29 cellular contexts compared by ENCODE assay signal in genomic region chr7:94557211-94557610, GRCh38.
"Had no signal": no experiment of that assay in that cellular context is flagged by ENCODE, and none has a peak within 500 bp of the region (broad histone marks: within the 10 kb centered on the region; RNA-seq: fewer than 3 reads in every experiment).

No MANE protein-coding gene starts in this region.

- DNase-seq: activated B cell treated with CpG ODN at 0.5 μM for 24 hours; activated CD4-positive, alpha-beta T cell treated with anti-CD3 and anti-CD28 coated beads for 48 hours; activated CD4-positive, alpha-beta T cell treated with anti-CD3 and anti-CD28 coated beads, Interleukin-2, amount 50 U/mL, for 1 hour; activated CD4-positive, alpha-beta T cell treated with anti-CD3 and anti-CD28 coated beads, Interleukin-2, amount 50 U/mL, for 48 hours; activated CD8-positive, alpha-beta memory T cell treated with anti-CD3 and anti-CD28 coated beads for 24 hours; activated CD8-positive, alpha-beta T cell treated with anti-CD3 and anti-CD28 coated beads for 36 hours; activated effector memory CD4-positive, alpha-beta T cell treated with Interleukin-2 at 50 U/mL for 16 hours; activated gamma-delta T cell treated with Interleukin-2 at 50 U/mL for 16 hours; activated naive CD4-positive, alpha-beta T cell treated with anti-CD3 and anti-CD28 coated beads, Interleukin-2, amount 50 U/mL, for 16 hours; activated naive CD4-positive, alpha-beta T cell treated with Interleukin-2 at 50 U/mL for 16 hours; activated T-cell treated with anti-CD3 and anti-CD28 coated beads, Interleukin-2, amount 50 U/mL, for 4 hours; amygdala; aorta; central memory CD4-positive, alpha-beta T cell; cerebellar nuclear complex; colonic mucosa; effector memory CD4-positive, alpha-beta T cell; endodermal cell; foreskin fibroblast; head of caudate nucleus; T-helper 1 cell; T-helper 17 cell; T1000; WERI-Rb-1 had no signal

- H3K27ac ChIP-seq: breast epithelium, cardiac muscle cell, colonic mucosa, WERI-Rb-1 had no signal

- H3K36me3 ChIP-seq: breast epithelium, colonic mucosa had no signal

- H3K4me1 ChIP-seq: breast epithelium had no signal

- H3K4me3 ChIP-seq: breast epithelium, cardiac muscle cell, colonic mucosa had no signal

- ATAC-seq: activated CD4-positive, CD25-positive, alpha-beta regulatory T cell treated with anti-CD3 and anti-CD28 coated beads, Interleukin-2, amount 50 U/mL, for 24 hours; activated CD8-positive, alpha-beta T cell treated with anti-CD3 and anti-CD28 coated beads for 36 hours; activated T-cell treated with anti-CD3 and anti-CD28 coated beads, Interleukin-2, amount 50 U/mL, for 4 hours; activated T-helper 17 cell treated with anti-CD3 and anti-CD28 coated beads, Interleukin-2, amount 50 U/mL, for 72 hours; esophagus mucosa; T-helper 17 cell had no signal

- H3K27me3 ChIP-seq: breast epithelium, cardiac muscle cell, colonic mucosa had no signal

- H3K9me3 ChIP-seq: breast epithelium, colonic mucosa had no signal
